In the genomic region with DNA sequence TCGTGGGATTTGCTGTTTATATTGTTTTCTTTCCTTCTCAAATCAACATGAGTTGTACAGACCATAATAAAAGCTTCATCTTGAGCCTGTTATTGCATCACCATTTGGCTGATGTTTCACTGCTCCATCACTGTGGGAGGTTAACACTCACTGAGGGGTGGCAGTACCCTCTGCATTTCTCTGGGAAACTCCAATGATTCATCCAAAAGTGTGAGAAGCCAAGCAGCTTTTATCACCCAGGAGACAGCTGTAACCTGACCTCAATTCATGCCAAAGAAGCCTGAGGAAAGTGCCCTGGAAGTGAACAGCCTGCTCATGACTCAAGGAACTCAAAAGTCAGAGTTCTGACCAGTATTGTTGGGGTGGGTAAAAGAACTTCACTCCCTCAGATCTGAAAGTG, we compare ENCODE assay signal across 11 cellular contexts.
DNase-seq lines count a peak whose midpoint lies in the region; ATAC-seq lines count a peak whose summit lies in the region.
"Had no signal": no experiment of that assay in that cellular context is flagged by ENCODE, and none has a peak within 500 bp of the region (broad histone marks: within the 10 kb centered on the region; RNA-seq: fewer than 3 reads in every experiment).

No MANE protein-coding gene starts in this region.

- H3K4me1 Mint-ChIP-seq in activated naive CD4-positive, alpha-beta T cell treated with anti-CD3 and anti-CD28 coated beads for 36 hours (ENCODE audit: low read depth), result peaks cover 9% of the 10 kb centered on the region
- peaks cover 19% of the 10 kb centered on the region for H3K4me1 Mint-ChIP-seq in activated naive CD8-positive, alpha-beta T cell treated with anti-CD3 and anti-CD28 coated beads, Interleukin-2, amount 50 U/mL, for 24 hours
- H3K4me1 Mint-ChIP-seq: central memory CD8-positive, alpha-beta T cell had no signal

- ATAC-seq in activated naive CD8-positive, alpha-beta T cell treated with anti-CD3 and anti-CD28 coated beads, Interleukin-2, amount 50 U/mL, for 24 hours, result peak; percentile 92
- ATAC-seq in HG02588 (IDR thresholded peaks at IDR 0.05; ENCODE audit: unreplicated experiment), result no peak

- CTCF ChIA-PET in activated naive CD4-positive, alpha-beta T cell treated with anti-CD3 and anti-CD28 coated beads for 36 hours (lab: Charles Lee), result no interaction called here

- H3K27ac Mint-ChIP-seq in activated naive CD4-positive, alpha-beta T cell treated with anti-CD3 and anti-CD28 coated beads for 36 hours, result no peak overlapping the region
- no peak overlapping the region for H3K27ac Mint-ChIP-seq in activated naive CD8-positive, alpha-beta T cell treated with anti-CD3 and anti-CD28 coated beads, Interleukin-2, amount 50 U/mL, for 24 hours

- peak; percentile 40 for DNase-seq in activated naive CD4-positive, alpha-beta T cell treated with anti-CD3 and anti-CD28 coated beads for 36 hours
- no peak for DNase-seq in activated naive CD4-positive, alpha-beta T cell treated with anti-CD3 and anti-CD28 coated beads, Interleukin-2, amount 50 U/mL, for 16 hours
- no peak for DNase-seq in activated naive CD8-positive, alpha-beta T cell treated with anti-CD3 and anti-CD28 coated beads, Interleukin-2, amount 50 U/mL, for 24 hours
- DNase-seq in iPS DF 19.7 (ENCODE audit: low read depth, low spot score) (peak; percentile 5), stromal cell of bone marrow (ENCODE audit: low read depth) (peak; percentile 99), NCI-H526 treated with DMSO at 0.1 percent for 48 hours (lab: John Stamatoyannopoulos, UW) (no peak), posterior vena cava (ENCODE audit: low spot score) (no peak)
- DNase-seq: COR-L47, SHP77 had no signal

- H3K4me3 Mint-ChIP-seq in activated naive CD4-positive, alpha-beta T cell treated with anti-CD3 and anti-CD28 coated beads for 36 hours, result no peak overlapping the region
- H3K4me3 Mint-ChIP-seq in activated naive CD8-positive, alpha-beta T cell treated with anti-CD3 and anti-CD28 coated beads, Interleukin-2, amount 50 U/mL, for 24 hours, result no peak overlapping the region
- H3K4me3 Mint-ChIP-seq: central memory CD8-positive, alpha-beta T cell had no signal

- no peaks in the 10 kb centered on the region for H3K9me3 Mint-ChIP-seq in activated naive CD4-positive, alpha-beta T cell treated with anti-CD3 and anti-CD28 coated beads for 36 hours
- H3K9me3 Mint-ChIP-seq in activated naive CD8-positive, alpha-beta T cell treated with anti-CD3 and anti-CD28 coated beads, Interleukin-2, amount 50 U/mL, for 24 hours, result no peaks in the 10 kb centered on the region
- H3K9me3 Mint-ChIP-seq: central memory CD8-positive, alpha-beta T cell had no signal

- intact Hi-C loops in activated naive CD4-positive, alpha-beta T cell treated with anti-CD3 and anti-CD28 coated beads for 36 hours (cut with micrococcal nuclease), result loop anchor here (10.0 kb wide), 1 partner anchor 817 kb away; no protein-coding TSS in a partner anchor
- intact Hi-C loops in posterior vena cava (cut with DNase I), result no loop called here

- H3K36me3 Mint-ChIP-seq in activated naive CD4-positive, alpha-beta T cell treated with anti-CD3 and anti-CD28 coated beads for 36 hours (ENCODE audit: low read depth), result no peaks in the 10 kb centered on the region
- no peaks in the 10 kb centered on the region for H3K36me3 Mint-ChIP-seq in activated naive CD8-positive, alpha-beta T cell treated with anti-CD3 and anti-CD28 coated beads, Interleukin-2, amount 50 U/mL, for 24 hours (ENCODE audit: low read depth)

- no peaks in the 10 kb centered on the region for H3K27me3 Mint-ChIP-seq in activated naive CD4-positive, alpha-beta T cell treated with anti-CD3 and anti-CD28 coated beads for 36 hours (ENCODE audit: low read depth)
- H3K27me3 Mint-ChIP-seq in activated naive CD8-positive, alpha-beta T cell treated with anti-CD3 and anti-CD28 coated beads, Interleukin-2, amount 50 U/mL, for 24 hours, result peaks cover 2% of the 10 kb centered on the region
- H3K27me3 Mint-ChIP-seq: central memory CD8-positive, alpha-beta T cell had no signal

Comparison
In these comparisons a context has a peak if more than half of its experiments do, and no peak if none do; other contexts are left out.
1. DNase-seq: peak in activated naive CD4-positive, alpha-beta T cell treated with anti-CD3 and anti-CD28 coated beads for 36 hours (single experiment), iPS DF 19.7 (single experiment) and stromal cell of bone marrow (single experiment); none in activated naive CD4-positive, alpha-beta T cell treated with anti-CD3 and anti-CD28 coated beads, Interleukin-2, amount 50 U/mL, for 16 hours (single experiment), activated naive CD8-positive, alpha-beta T cell treated with anti-CD3 and anti-CD28 coated beads, Interleukin-2, amount 50 U/mL, for 24 hours (single experiment), NCI-H526 treated with DMSO at 0.1 percent for 48 hours (single experiment) and posterior vena cava (single experiment).